11 cellular contexts compared by ENCODE assay signal in genomic region chr12:31756977-31757420, GRCh38. TPM values are rescaled to one million over a fixed set of nuclear protein-coding genes. Genes with fewer than 3 reads are reported as not detected.
DNase-seq lines count a peak whose midpoint lies in the region; ATAC-seq and TF ChIP-seq lines count a peak whose summit lies in the region.
"Had no signal": no experiment of that assay in that cellular context is flagged by ENCODE, and none has a peak within 500 bp of the region (broad histone marks: within the 10 kb centered on the region; RNA-seq: fewer than 3 reads in every experiment).

No MANE protein-coding gene starts in this region.

- ATAC-seq in activated T-helper 17 cell treated with anti-CD3 and anti-CD28 coated beads, Interleukin-2, amount 50 U/mL, for 72 hours (replicated peaks), result peak; percentile 45
- ATAC-seq in activated T-cell treated with anti-CD3 and anti-CD28 coated beads, Interleukin-2, amount 50 U/mL, for 72 hours (replicated peaks in 1 of 2), result no peak
- ATAC-seq: naive thymus-derived CD8-positive, alpha-beta T cell had no signal

- no peaks in the 10 kb centered on the region for H3K36me3 Mint-ChIP-seq in activated T-helper 17 cell treated with anti-CD3 and anti-CD28 coated beads, Interleukin-2, amount 50 U/mL, for 72 hours (ENCODE audit: low read depth)
- H3K36me3 Mint-ChIP-seq in activated T-cell treated with anti-CD3 and anti-CD28 coated beads, Interleukin-2, amount 50 U/mL, for 72 hours (ENCODE audit: insufficient read depth in 2 of 2), result peaks cover 0 to 6% of the 10 kb centered on the region in 2 donors
- H3K36me3 Mint-ChIP-seq: naive thymus-derived CD8-positive, alpha-beta T cell had no signal

- H3K4me3 ChIP-seq in kidney epithelial cell (ENCODE audit: low read depth, low read length), result no peak overlapping the region

- peaks cover 13% of the 10 kb centered on the region for H3K4me1 Mint-ChIP-seq in activated T-helper 17 cell treated with anti-CD3 and anti-CD28 coated beads, Interleukin-2, amount 50 U/mL, for 72 hours
- peaks cover 20% of the 10 kb centered on the region for H3K4me1 Mint-ChIP-seq in activated T-cell treated with anti-CD3 and anti-CD28 coated beads, Interleukin-2, amount 50 U/mL, for 72 hours (ENCODE audit: low read depth)

- peaks cover 4% of the 10 kb centered on the region for H3K9me3 Mint-ChIP-seq in activated T-helper 17 cell treated with anti-CD3 and anti-CD28 coated beads, Interleukin-2, amount 50 U/mL, for 72 hours
- peaks cover 0 to 2% of the 10 kb centered on the region in 2 donors for H3K9me3 Mint-ChIP-seq in activated T-cell treated with anti-CD3 and anti-CD28 coated beads, Interleukin-2, amount 50 U/mL, for 72 hours
- H3K9me3 Mint-ChIP-seq: activated naive CD8-positive, alpha-beta T cell treated with anti-CD3 and anti-CD28 coated beads, Interleukin-2, amount 10 ng/mL, durations not matched to agents 7 days and 5 days; naive thymus-derived CD8-positive, alpha-beta T cell had no signal

- no peak overlapping the region for H3K4me3 Mint-ChIP-seq in activated T-helper 17 cell treated with anti-CD3 and anti-CD28 coated beads, Interleukin-2, amount 50 U/mL, for 72 hours
- H3K4me3 Mint-ChIP-seq in activated T-cell treated with anti-CD3 and anti-CD28 coated beads, Interleukin-2, amount 50 U/mL, for 72 hours, result no peak overlapping the region
- H3K4me3 Mint-ChIP-seq: activated naive CD8-positive, alpha-beta T cell treated with anti-CD3 and anti-CD28 coated beads, Interleukin-2, amount 10 ng/mL, durations not matched to agents 7 days and 5 days; naive thymus-derived CD8-positive, alpha-beta T cell had no signal

- no peak overlapping the region for H3K27ac Mint-ChIP-seq in activated T-helper 17 cell treated with anti-CD3 and anti-CD28 coated beads, Interleukin-2, amount 50 U/mL, for 72 hours
- H3K27ac Mint-ChIP-seq in activated T-cell treated with anti-CD3 and anti-CD28 coated beads, Interleukin-2, amount 50 U/mL, for 72 hours, result no peak overlapping the region
- H3K27ac Mint-ChIP-seq: activated naive CD8-positive, alpha-beta T cell treated with anti-CD3 and anti-CD28 coated beads, Interleukin-2, amount 10 ng/mL, durations not matched to agents 7 days and 5 days had no signal

- no peaks in the 10 kb centered on the region for H3K36me3 ChIP-seq in kidney epithelial cell (ENCODE audit: control insufficient read depth, insufficient read depth, low read length)

- H3K27me3 Mint-ChIP-seq in activated T-helper 17 cell treated with anti-CD3 and anti-CD28 coated beads, Interleukin-2, amount 50 U/mL, for 72 hours, result no peaks in the 10 kb centered on the region
- no peaks in the 10 kb centered on the region for H3K27me3 Mint-ChIP-seq in activated T-cell treated with anti-CD3 and anti-CD28 coated beads, Interleukin-2, amount 50 U/mL, for 72 hours (ENCODE audit: low read depth)
- H3K27me3 Mint-ChIP-seq: activated naive CD8-positive, alpha-beta T cell treated with anti-CD3 and anti-CD28 coated beads, Interleukin-2, amount 10 ng/mL, durations not matched to agents 7 days and 5 days; naive thymus-derived CD8-positive, alpha-beta T cell had no signal

- H3K27me3 ChIP-seq in kidney epithelial cell (ENCODE audit: control insufficient read depth, insufficient read depth, low read length), result no peaks in the 10 kb centered on the region

- no peak for TF ChIP-seq CTCF in kidney epithelial cell (IDR thresholded peaks at IDR 0.05; ENCODE audit: insufficient read depth, low read length, poor library complexity, severe bottlenecking)

- DNase-seq in A172 (ENCODE audit: low spot score), result peak; percentile 90
- DNase-seq in HK-2 (ENCODE audit: unreplicated experiment), result peak; percentile 55
- DNase-seq in kidney epithelial cell (ENCODE audit: low read depth), result peak; percentile 67
- DNase-seq in NCI-H345 treated with DMSO at 0.1 percent for 48 hours (lab: John Stamatoyannopoulos, UW; ENCODE audit: unreplicated experiment), result no peak
- DNase-seq in cerebellar cortex (ENCODE audit: low spot score), result no peak
- DNase-seq in activated T-cell treated with anti-CD3 and anti-CD28 coated beads, Interleukin-2, amount 50 U/mL, for 72 hours, result no peak
- DNase-seq in stimulated activated CD4-positive, alpha-beta T cell treated with anti-CD3 and anti-CD28 coated beads, Interleukin-4, amount 100 ng/mL, for 24 hours, result no peak
- DNase-seq: activated naive CD8-positive, alpha-beta T cell treated with anti-CD3 and anti-CD28 coated beads, Interleukin-2, amount 10 ng/mL, durations not matched to agents 7 days and 5 days; naive thymus-derived CD8-positive, alpha-beta T cell; NCI-H446 had no signal

RNA-seq across cellular contexts. Expression of gene AMN1, which starts 28.2 kb away (rescaled TPM):
- total RNA-seq in A172 (2014; rRNA removed; shearing (Covaris generic)), result 21.5 and 26.4 TPM in 2 replicates
- 1 to 10 TPM; 5.7 to 7.7 TPM for total RNA-seq in activated T-helper 17 cell treated with anti-CD3 and anti-CD28 coated beads, Interleukin-2, amount 50 U/mL, for 72 hours
- 5.3 and 9.3 TPM in 2 replicates for total RNA-seq in kidney epithelial cell
- total RNA-seq in activated T-cell treated with anti-CD3 and anti-CD28 coated beads, Interleukin-2, amount 50 U/mL, for 72 hours, result 1 to 10 TPM; 4.2 to 4.5 TPM

Comparison
In these comparisons a context has a peak if more than half of its experiments do, and no peak if none do; other contexts are left out.
1. DNase-seq: peak in A172 (single experiment), HK-2 (single experiment) and kidney epithelial cell (single experiment); none in NCI-H345 treated with DMSO at 0.1 percent for 48 hours (single experiment), cerebellar cortex (single experiment), activated T-cell treated with anti-CD3 and anti-CD28 coated beads, Interleukin-2, amount 50 U/mL, for 72 hours (0 of 2) and stimulated activated CD4-positive, alpha-beta T cell treated with anti-CD3 and anti-CD28 coated beads, Interleukin-4, amount 100 ng/mL, for 24 hours (single experiment).